ENCODE assay signal across 15 cellular contexts in the genomic region with DNA sequence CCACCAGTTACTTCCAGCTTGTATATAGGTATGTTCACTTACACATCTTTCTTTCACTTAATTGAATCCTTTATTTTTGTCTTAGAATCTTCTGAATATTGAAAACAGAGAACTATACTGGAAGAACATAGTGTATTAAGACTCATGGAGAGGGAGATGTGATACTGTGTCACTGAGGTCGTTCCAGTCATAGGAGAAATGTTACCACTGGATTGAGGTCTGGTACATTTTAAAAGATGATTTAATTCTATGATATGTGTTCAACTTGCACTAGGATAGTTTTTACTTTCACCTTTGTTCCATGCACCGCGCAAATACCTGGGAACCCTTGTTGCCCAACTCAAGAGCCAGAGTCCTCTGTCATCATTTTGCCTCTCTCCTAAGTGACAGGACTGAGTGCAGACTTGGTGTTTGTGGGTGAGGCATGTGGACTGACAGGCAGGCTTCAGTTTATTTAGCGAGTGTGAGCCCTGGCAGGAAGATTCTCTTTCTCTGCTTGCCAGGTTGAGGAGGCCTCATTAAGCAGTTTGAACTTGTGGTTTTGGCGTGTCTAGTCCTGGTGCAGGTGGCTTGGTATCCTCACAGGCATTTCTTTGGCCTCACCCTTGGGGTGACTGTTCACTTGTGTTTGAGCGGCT.
DNase-seq lines count a peak whose midpoint lies in the region; TF ChIP-seq lines count a peak whose summit lies in the region.
"Had no signal": no experiment of that assay in that cellular context is flagged by ENCODE, and none has a peak within 500 bp of the region (broad histone marks: within the 10 kb centered on the region; RNA-seq: fewer than 3 reads in every experiment).

No MANE protein-coding gene starts in this region.

- POLR2A ChIA-PET in RWPE1 (lab: Yijun Ruan, JAX; ENCODE audit: low non-redundant PET): interaction anchor here (0.6 kb wide), 1 partner anchor 16 kb away, joined by 7 read pairs; no protein-coding TSS in a partner anchor

- peak; percentile 29 for DNase-seq in DMS 273 (lab: John Stamatoyannopoulos, UW; ENCODE audit: unreplicated experiment)
- DNase-seq in DMS 273 treated with DMSO at 0.1 percent for 48 hours (lab: John Stamatoyannopoulos, UW): no peak
- DNase-seq in RWPE1 (ENCODE audit: low spot score): peak; percentile 12
- peak; percentile 9 for DNase-seq in glomerular visceral epithelial cell (ENCODE audit: extremely low spot score)
- no peak for DNase-seq in neural progenitor cell (ENCODE audit: low spot score)
- no peak for DNase-seq in 8988T
- DNase-seq in ACHN: no peak
- DNase-seq in adrenal gland: no peak
- DNase-seq: Calu3; effector memory CD4-positive, alpha-beta T cell; H7; NCI-H2081 treated with DMSO at 0.1 percent for 48 hours; SW 1271; testis had no signal

- peaks cover 3% of the 10 kb centered on the region for H3K9me3 ChIP-seq in neural progenitor cell (ENCODE audit: low read depth)
- no peaks in the 10 kb centered on the region for H3K9me3 ChIP-seq in adrenal gland (replicated peaks in 1 of 3)
- H3K9me3 ChIP-seq: testis had no signal

- H3K36me3 Mint-ChIP-seq in neural progenitor cell: peaks cover 66% of the 10 kb centered on the region

- no peak for TF ChIP-seq POLR2A in adrenal gland (IDR thresholded peaks at IDR 0.05)

- peaks cover 14% of the 10 kb centered on the region for H3K4me1 ChIP-seq in neural progenitor cell
- peaks cover 14 to 32% of the 10 kb centered on the region in 2 donors for H3K4me1 ChIP-seq in adrenal gland (replicated peaks in 1 of 2)

- H3K27ac Mint-ChIP-seq in neural progenitor cell: peak overlapping the region; percentile 70

- H3K27me3 ChIP-seq in neural progenitor cell (no peaks in the 10 kb centered on the region), adrenal gland (no peaks in the 10 kb centered on the region)
- H3K27me3 ChIP-seq: testis had no signal

- no peak overlapping the region for H3K4me3 Mint-ChIP-seq in neural progenitor cell

- in situ Hi-C loops in ACHN (cut with HindIII; ENCODE audit: low pct_ligation_motif_present, low pct_unique_long_range_greater_than_20kb, low sequenced_read_pairs): no loop called here

- H3K9me3 Mint-ChIP-seq in neural progenitor cell: peaks cover 14% of the 10 kb centered on the region

- H4K20me1 ChIP-seq in neural progenitor cell (ENCODE audit: low read depth): peaks cover 53% of the 10 kb centered on the region

- no peak overlapping the region for H2AFZ ChIP-seq in neural progenitor cell (replicated peaks)

- peak overlapping the region; percentile 39 for H3K27ac ChIP-seq in RWPE1
- no peak overlapping the region for H3K27ac ChIP-seq in neural progenitor cell
- no peak overlapping the region for H3K27ac ChIP-seq in adrenal gland
- H3K27ac ChIP-seq: 22Rv1, testis had no signal

- no peak overlapping the region for H3K4me2 ChIP-seq in neural progenitor cell

- H3K36me3 ChIP-seq in neural progenitor cell (peaks cover 16% of the 10 kb centered on the region), adrenal gland (replicated peaks in 1 of 2) (no peaks in the 10 kb centered on the region)

- H3K9ac ChIP-seq in neural progenitor cell: no peak overlapping the region

- no peak overlapping the region for H3K4me3 ChIP-seq in neural progenitor cell
- H3K4me3 ChIP-seq in adrenal gland: no peak overlapping the region
- H3K4me3 ChIP-seq: testis had no signal

- TF ChIP-seq CTCF in RWPE1 (conservative IDR thresholded peaks at IDR 0.05; ENCODE audit: low read depth) (no peak), neural progenitor cell (IDR thresholded peaks at IDR 0.05) (no peak), adrenal gland (IDR thresholded peaks at IDR 0.05) (no peak)

- intact Hi-C loops in adrenal gland (cut with DNase I): no loop called here

- H3F3A ChIP-seq in neural progenitor cell (ENCODE audit: low read depth): peaks cover 10% of the 10 kb centered on the region

- peaks cover 9% of the 10 kb centered on the region for H3K4me1 Mint-ChIP-seq in neural progenitor cell

- peaks cover 98% of the 10 kb centered on the region for H3K79me2 ChIP-seq in neural progenitor cell (ENCODE audit: low read depth)

- CTCF ChIA-PET in RWPE1 (lab: Yijun Ruan, JAX): no interaction called here

- 95 to 96% (median 95%) methylated on average over 5 to 6 of the region's 6 CpGs for WGBS in adrenal gland, 4 donors

- H3K27me3 Mint-ChIP-seq in neural progenitor cell (ENCODE audit: insufficient read depth, low read depth): peaks cover 5% of the 10 kb centered on the region

Comparison
In these comparisons a context has a peak if more than half of its experiments do, and no peak if none do; other contexts are left out.
1. DNase-seq: peak in DMS 273 (single experiment), RWPE1 (single experiment) and glomerular visceral epithelial cell (single experiment); none in DMS 273 treated with DMSO at 0.1 percent for 48 hours (single experiment), neural progenitor cell (single experiment), 8988T (single experiment), ACHN (single experiment) and adrenal gland (0 of 7).